In genomic region chr17:78808106-78808635, GRCh38 we compare ENCODE assay signal across 18 cellular contexts. TPM values are rescaled to one million over a fixed set of nuclear protein-coding genes. Genes with fewer than 3 reads are reported as not detected.
DNase-seq lines count a peak whose midpoint lies in the region; ATAC-seq and TF ChIP-seq lines count a peak whose summit lies in the region.
"Had no signal": no experiment of that assay in that cellular context is flagged by ENCODE, and none has a peak within 500 bp of the region (broad histone marks: within the 10 kb centered on the region; RNA-seq: fewer than 3 reads in every experiment).

No MANE protein-coding gene starts in this region.

- no peaks in the 10 kb centered on the region for H3K79me2 ChIP-seq in PC-3 (ENCODE audit: low read length)

- intact Hi-C loops in CD8-positive, alpha-beta T cell (cut with DNase I, micrococcal nuclease): loop anchor here in 1 of 2 experiments (5.0 kb wide), 1 partner anchor 34 kb away; the partner anchor contains the start of gene USP36
- intact Hi-C loops in PC-3 (cut with micrococcal nuclease) (no loop called here), psoas muscle (cut with DNase I) (no loop called here)

- no peaks in the 10 kb centered on the region for H3K27me3 Mint-ChIP-seq in CD8-positive, alpha-beta T cell (ENCODE audit: low read depth)

- no peak overlapping the region for H3K9ac ChIP-seq in PC-3 (ENCODE audit: low read length)

- no peak for ATAC-seq in CD8-positive, alpha-beta T cell
- ATAC-seq in PC-3 (peak; percentile 79), psoas muscle (no peak)
- ATAC-seq: activated CD4-positive, CD25-positive, alpha-beta regulatory T cell treated with anti-CD3 and anti-CD28 coated beads, Interleukin-2, amount 50 U/mL, for 24 hours; Panc1 had no signal

- H3K9me2 ChIP-seq in PC-3 (replicated peaks; ENCODE audit: low read length): no peaks in the 10 kb centered on the region

- H3K27ac Mint-ChIP-seq in CD8-positive, alpha-beta T cell: peak overlapping the region; percentile 49

- TF ChIP-seq CTCF in AG10803 (conservative IDR thresholded peaks at IDR 0.05; ENCODE audit: low read length): no peak
- no peak for TF ChIP-seq CTCF in CD8-positive, alpha-beta T cell (IDR thresholded peaks at IDR 0.05)
- TF ChIP-seq CTCF in PC-3 (conservative IDR thresholded peaks at IDR 0.05; ENCODE audit: low read depth, low read length): no peak
- TF ChIP-seq CTCF in epithelial cell of esophagus (IDR thresholded peaks at IDR 0.05; ENCODE audit: insufficient read depth, low read depth, low read length, missing control alignments): no peak
- TF ChIP-seq CTCF in psoas muscle (IDR thresholded peaks at IDR 0.05): no peak

- peaks cover 31% of the 10 kb centered on the region for H3K4me1 ChIP-seq in CD8-positive, alpha-beta T cell (ENCODE audit: insufficient read depth, low read length)
- no peaks in the 10 kb centered on the region for H3K4me1 ChIP-seq in PC-3 (ENCODE audit: insufficient read depth, low read length)
- peaks cover 7% of the 10 kb centered on the region for H3K4me1 ChIP-seq in psoas muscle
- H3K4me1 ChIP-seq: BE2C, SJSA1 had no signal

- POLR2A ChIA-PET in CD8-positive, alpha-beta T cell (lab: Charles Lee): interaction anchor here (0.9 to 1.0 kb wide), 2 partner anchors 9 to 11 kb away, joined by 3 to 4 read pairs; no protein-coding TSS in a partner anchor
- POLR2A ChIA-PET in PC-3 (lab: Charles Lee; ENCODE audit: unreplicated experiment): interaction anchor here (0.7 kb wide), 1 partner anchor 71 kb away, joined by 5 read pairs; no protein-coding TSS in a partner anchor

- CTCF ChIA-PET in CD8-positive, alpha-beta T cell (lab: Charles Lee): interaction anchor here (0.9 to 5.1 kb wide), 3 partner anchors 9 to 72 kb away, joined by 3 to 18 read pairs (median 6); no protein-coding TSS in a partner anchor
- CTCF ChIA-PET in PC-3 (lab: Charles Lee): interaction anchor here (0.5 kb wide), 1 partner anchor 255 kb away, joined by 5 read pairs; no protein-coding TSS in a partner anchor

- H3F3A ChIP-seq in PC-3 (ENCODE audit: low read length, unreplicated experiment): no peaks in the 10 kb centered on the region

- no peaks in the 10 kb centered on the region for H3K9me3 ChIP-seq in CD8-positive, alpha-beta T cell (ENCODE audit: low read length)
- no peaks in the 10 kb centered on the region for H3K9me3 ChIP-seq in PC-3 (ENCODE audit: low read length)
- no peaks in the 10 kb centered on the region for H3K9me3 ChIP-seq in psoas muscle
- H3K9me3 ChIP-seq: BE2C, SJSA1 had no signal

- peaks cover 92% of the 10 kb centered on the region for H3K36me3 Mint-ChIP-seq in CD8-positive, alpha-beta T cell

- no peak overlapping the region for H3K4me3 Mint-ChIP-seq in CD8-positive, alpha-beta T cell

- H3K4me3 ChIP-seq in AG10803 (ENCODE audit: low read length) (no peak overlapping the region), PC-3 (ENCODE audit: low read length) (no peak overlapping the region), epithelial cell of esophagus (ENCODE audit: low read length) (no peak overlapping the region), psoas muscle (no peak overlapping the region)
- H3K4me3 ChIP-seq in CD8-positive, alpha-beta T cell (ENCODE audit: low read depth, low read length): no peak overlapping the region
- H3K4me3 ChIP-seq: SJSA1 had no signal

- no peak overlapping the region for H2AFZ ChIP-seq in PC-3 (ENCODE audit: low read length)

- H3K36me3 ChIP-seq in CD8-positive, alpha-beta T cell (ENCODE audit: insufficient read depth, low read length): peaks cover 66% of the 10 kb centered on the region
- H3K36me3 ChIP-seq in PC-3 (ENCODE audit: low read depth, low read length): peaks cover 84% of the 10 kb centered on the region
- H3K36me3 ChIP-seq in psoas muscle (ENCODE audit: insufficient read depth in 1 of 2, low read depth in 1 of 2): peaks cover 11 to 96% of the 10 kb centered on the region in 2 donors

- no peak overlapping the region for H3K27ac ChIP-seq in CD8-positive, alpha-beta T cell (ENCODE audit: low read depth, low read length)
- H3K27ac ChIP-seq in PC-3 (ENCODE audit: low read length): no peak overlapping the region
- no peak overlapping the region for H3K27ac ChIP-seq in psoas muscle
- H3K27ac ChIP-seq: SJSA1 had no signal

- H3K4me2 ChIP-seq in PC-3 (ENCODE audit: low read length): no peak overlapping the region

- H3K27me3 ChIP-seq in CD8-positive, alpha-beta T cell (ENCODE audit: insufficient read depth, low read length): no peaks in the 10 kb centered on the region
- H3K27me3 ChIP-seq in PC-3 (ENCODE audit: low read length) (no peaks in the 10 kb centered on the region), psoas muscle (ENCODE audit: insufficient read depth in 3 of 3, low read length in 2 of 3) (no peaks in the 10 kb centered on the region)
- H3K27me3 ChIP-seq: BE2C, SJSA1 had no signal

- peaks cover 50% of the 10 kb centered on the region for H3K4me1 Mint-ChIP-seq in CD8-positive, alpha-beta T cell (ENCODE audit: low read depth)

- no TSS peak for BruUV-seq in PC-3 (replicated peaks; lab: Mats Ljungman, UMichigan)

- WGBS in psoas muscle, 3 donors: 85 to 92% (median 88%) methylated on average over 4 of the region's 4 CpGs

- no peaks in the 10 kb centered on the region for H4K20me1 ChIP-seq in PC-3 (ENCODE audit: low read length)

- no peaks in the 10 kb centered on the region for H3K9me3 Mint-ChIP-seq in CD8-positive, alpha-beta T cell

- DNase-seq in AG10803 (ENCODE audit: low read depth) (peak; percentile 6), PC-3 (peak; percentile 54), epithelial cell of esophagus (ENCODE audit: low read depth) (peak; percentile 25), LoVo (ENCODE audit: low spot score) (no peak), NCI-H146 treated with DMSO at 0.1 percent for 48 hours (lab: John Stamatoyannopoulos, UW; ENCODE audit: unreplicated experiment) (no peak), psoas muscle (no peak)
- DNase-seq in CD8-positive, alpha-beta T cell: no peak
- DNase-seq: activated gamma-delta T cell treated with Interleukin-2 at 50 U/mL for 16 hours; amniotic stem cell; BE2C; cortex of kidney; GDM1; NCI-H1694; stimulated activated CD4-positive, alpha-beta T cell treated with anti-CD3 and anti-CD28 coated beads, Interleukin-4, amount 100 ng/mL, for 1 hour; trophoblast cell had no signal

RNA-seq across cellular contexts. Expression of gene CYTH1, which starts 26.1 kb away (rescaled TPM):
- 100 to 1,000 TPM; 475 to 490 TPM for total RNA-seq in CD8-positive, alpha-beta T cell
- total RNA-seq in PC-3 (2014; rRNA removed) (29.7 and 37.7 TPM in 2 replicates), psoas muscle (10 to 100 TPM; 25.6 to 40.4 (median 34.0) TPM)
- 10 to 100 TPM; 18.7 to 38.0 (median 23.9) TPM for polyA plus RNA-seq in psoas muscle

RNA-seq across cellular contexts. Expression of gene USP36, which starts 32.4 kb away (rescaled TPM):
- total RNA-seq in CD8-positive, alpha-beta T cell: 100 to 1,000 TPM; 755 to 805 TPM
- 37.5 and 41.8 TPM in 2 replicates for total RNA-seq in PC-3 (2014; rRNA removed)
- 10 to 100 TPM; 24.2 to 40.5 (median 28.8) TPM for total RNA-seq in psoas muscle
- polyA plus RNA-seq in psoas muscle: 10 to 100 TPM; 14.0 to 23.7 (median 20.6) TPM

Comparison
In these comparisons a context has a peak if more than half of its experiments do, and no peak if none do; other contexts are left out.
1. DNase-seq: peak in AG10803 (single experiment), PC-3 (single experiment) and epithelial cell of esophagus (single experiment); none in CD8-positive, alpha-beta T cell (0 of 7), LoVo (single experiment), NCI-H146 treated with DMSO at 0.1 percent for 48 hours (single experiment) and psoas muscle (0 of 2).
2. RNA of gene CYTH1, which starts 26.1 kb away (total RNA-seq): 475 to 490 TPM in CD8-positive, alpha-beta T cell; 25.6 to 40.4 TPM in psoas muscle and 29.7 to 37.7 TPM in PC-3; every median in the first group is over 10 times any median in the second.
3. RNA of gene USP36, which starts 32.4 kb away (total RNA-seq): 755 to 805 TPM in CD8-positive, alpha-beta T cell; 37.5 to 41.8 TPM in PC-3 and 24.2 to 40.5 TPM in psoas muscle; every median in the first group is over 10 times any median in the second.